Comparison of ENCODE assay signal across 32 cellular contexts in the genomic region with DNA sequence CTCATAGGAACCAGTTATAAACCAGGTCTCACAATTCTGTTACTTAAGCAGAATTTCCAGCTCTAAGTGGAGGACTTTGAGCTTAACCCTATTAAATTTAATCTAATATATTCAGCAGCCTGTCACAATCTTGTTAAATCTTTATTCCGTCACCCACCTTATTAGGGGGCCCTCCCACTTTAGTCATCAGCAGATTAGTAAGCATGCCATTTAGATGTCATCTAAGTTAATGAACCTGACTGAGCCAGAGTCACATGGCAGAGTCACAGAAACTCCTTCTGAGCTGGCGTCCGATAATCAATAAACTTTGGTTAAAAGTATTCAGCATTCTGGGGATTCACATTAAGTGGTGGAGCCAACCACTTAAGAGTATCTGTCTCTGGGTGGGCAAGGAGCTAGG. TPM values are rescaled to one million over a fixed set of nuclear protein-coding genes. Genes with fewer than 3 reads are reported as not detected.
"Had no signal": no experiment of that assay in that cellular context is flagged by ENCODE, and none has a peak within 500 bp of the region (broad histone marks: within the 10 kb centered on the region; RNA-seq: fewer than 3 reads in every experiment).

No MANE protein-coding gene starts in this region.

- H3K27me3 ChIP-seq: adrenal gland, ascending aorta, breast epithelium, cardiac muscle cell, dorsolateral prefrontal cortex, foreskin keratinocyte, gastrocnemius medialis, heart right ventricle had no signal

- H3K27ac ChIP-seq: adrenal gland, ascending aorta, breast epithelium, cardiac muscle cell, coronary artery, foreskin keratinocyte, gastrocnemius medialis, heart right ventricle had no signal

- H3K4me1 ChIP-seq: adrenal gland, ascending aorta, breast epithelium, gastrocnemius medialis, heart right ventricle had no signal

- H3K4me3 ChIP-seq: adrenal gland, ascending aorta, breast epithelium, cardiac muscle cell, coronary artery, dorsolateral prefrontal cortex, gastrocnemius medialis, heart right ventricle had no signal

- DNase-seq: activated CD4-positive, alpha-beta memory T cell treated with anti-CD3 and anti-CD28 coated beads for 36 hours; activated CD4-positive, alpha-beta T cell treated with anti-CD3 and anti-CD28 coated beads for 36 hours; activated CD4-positive, alpha-beta T cell treated with anti-CD3 and anti-CD28 coated beads, Interleukin-2, amount 10 ng/mL, durations not matched to agents 24 days and 14 days; activated CD4-positive, CD25-positive, alpha-beta regulatory T cell; activated CD4-positive, CD25-positive, alpha-beta regulatory T cell treated with anti-CD3 and anti-CD28 coated beads, Interleukin-2, amount 50 U/mL, for 72 hours; activated CD8-positive, alpha-beta memory T cell treated with anti-CD3 and anti-CD28 coated beads, Interleukin-2, amount 10 ng/mL, durations not matched to agents 7 days and 5 days; activated CD8-positive, alpha-beta memory T cell treated with anti-CD3 and anti-CD28 coated beads, Interleukin-2, amount 50 U/mL, for 4 hours; activated CD8-positive, alpha-beta T cell treated with anti-CD3 and anti-CD28 coated beads, Interleukin-2, amount 10 ng/mL, durations not matched to agents 7 days and 5 days; activated effector memory CD4-positive, alpha-beta T cell treated with anti-CD3 and anti-CD28 coated beads, Interleukin-2, amount 50 U/mL, for 16 hours; activated naive CD4-positive, alpha-beta T cell treated with anti-CD3 and anti-CD28 coated beads for 36 hours; activated naive CD8-positive, alpha-beta T cell treated with anti-CD3 and anti-CD28 coated beads for 36 hours; activated naive CD8-positive, alpha-beta T cell treated with anti-CD3 and anti-CD28 coated beads, Interleukin-2, amount 50 U/mL, for 24 hours; activated T-cell treated with anti-CD3 and anti-CD28 coated beads, Interleukin-2, amount 50 U/mL, for 1 hour; activated T-cell treated with anti-CD3 and anti-CD28 coated beads, Interleukin-2, amount 50 U/mL, for 48 hours; adrenal gland; amygdala; effector memory CD4-positive, alpha-beta T cell; endodermal cell; foreskin keratinocyte; gastrocnemius medialis; heart right ventricle; T-helper 1 cell; T-helper 17 cell; T1000 had no signal

- H3K9me3 ChIP-seq: adrenal gland, ascending aorta, breast epithelium, gastrocnemius medialis had no signal

- ATAC-seq: activated CD4-positive, alpha-beta T cell treated with anti-CD3 and anti-CD28 coated beads for 36 hours; activated CD8-positive, alpha-beta memory T cell treated with anti-CD3 and anti-CD28 coated beads, Interleukin-2, amount 10 ng/mL, durations not matched to agents 7 days and 5 days; activated CD8-positive, alpha-beta T cell treated with anti-CD3 and anti-CD28 coated beads, Interleukin-2, amount 10 ng/mL, durations not matched to agents 7 days and 5 days; activated naive CD8-positive, alpha-beta T cell treated with anti-CD3 and anti-CD28 coated beads, Interleukin-2, amount 50 U/mL, for 24 hours; esophagus mucosa; foreskin keratinocyte; gastrocnemius medialis; heart right ventricle; T-helper 17 cell had no signal

- H3K36me3 ChIP-seq: breast epithelium, cardiac muscle cell had no signal

RNA-seq across cellular contexts. Expression of a gene that starts 38.1 kb away (rescaled TPM):
- total RNA-seq: activated CD4-positive, alpha-beta T cell treated with anti-CD3 and anti-CD28 coated beads, Interleukin-2, amount 10 ng/mL, durations not matched to agents 24 days and 14 days; activated CD8-positive, alpha-beta T cell treated with anti-CD3 and anti-CD28 coated beads, Interleukin-2, amount 10 ng/mL, durations not matched to agents 7 days and 5 days; activated T-helper 1 cell treated with anti-CD3 and anti-CD28 coated beads, Interleukin-12 subunit alpha, Interleukin-12 subunit beta, Interleukin-2, Interleukin-4 antibody, amounts not matched to agents 30 ng/mL and 10 ng/mL and 1 ng/mL, durations not matched to agents 14 hours and 24 hours and 36 hours; ascending aorta; cerebellum; endodermal cell; heart right ventricle had no signal
- polyA plus RNA-seq: cardiac muscle cell had no signal
